In genomic region chr19:39074942-39075341, GRCh38 we compare ENCODE assay signal across 2 cellular contexts.
TF ChIP-seq lines count a peak whose summit lies in the region.

No MANE protein-coding gene starts in this region.

TF ChIP-seq in endothelial cell of umbilical vein, 7 proteins besides CTCF, POLR2A, EP300 and RAD21:
- TF ChIP-seq POLR2AphosphoS5 (IDR thresholded peaks at IDR 0.05; ENCODE audit: insufficient read depth, low read depth, low read length) (no peak), GATA2 (IDR thresholded peaks at IDR 0.05; ENCODE audit: insufficient read depth, insufficient read length, low read depth, low read length) (no peak), FOS (IDR thresholded peaks at IDR 0.05; ENCODE audit: borderline replicate concordance, insufficient read depth, low read length) (no peak), EZH2 (IDR thresholded peaks at IDR 0.05; ENCODE audit: borderline replicate concordance, low read depth, low read length, severe bottlenecking) (no peak), MAX (IDR thresholded peaks at IDR 0.05; ENCODE audit: insufficient read depth, insufficient read length) (no peak), MYC (IDR thresholded peaks at IDR 0.05; ENCODE audit: low read depth, low read length) (no peak), JUN (IDR thresholded peaks at IDR 0.05; ENCODE audit: borderline replicate concordance, insufficient read depth, insufficient read length, low read depth) (no peak)

TF ChIP-seq in SK-N-SH treated with all-trans-retinoic acid at 6 μM for 48 hours, 23 proteins besides CTCF, POLR2A, EP300 and RAD21:
- TF ChIP-seq POU6F1 (CRISPR knock-in tag; IDR thresholded peaks at IDR 0.05; ENCODE audit: borderline replicate concordance, low read depth) (no peak), GLIS3 (CRISPR knock-in tag; IDR thresholded peaks at IDR 0.05) (no peak), ZNF8 (CRISPR knock-in tag; IDR thresholded peaks at IDR 0.05) (no peak), PATZ1 (CRISPR knock-in tag; IDR thresholded peaks at IDR 0.05; ENCODE audit: borderline replicate concordance) (no peak), RARB (CRISPR knock-in tag; IDR thresholded peaks at IDR 0.05) (no peak), CSRNP3 (CRISPR knock-in tag; IDR thresholded peaks at IDR 0.05) (no peak), ESRRG (CRISPR knock-in tag; IDR thresholded peaks at IDR 0.05) (no peak), ZFP3 (CRISPR knock-in tag; IDR thresholded peaks at IDR 0.05) (no peak), ZFP30 (CRISPR knock-in tag; IDR thresholded peaks at IDR 0.05) (no peak), ZNF565 (CRISPR knock-in tag; conservative IDR thresholded peaks at IDR 0.05; ENCODE audit: low read depth) (no peak), TOX (CRISPR knock-in tag; IDR thresholded peaks at IDR 0.05; ENCODE audit: borderline replicate concordance) (no peak)
TF ChIP-seq in SK-N-SH treated with all-trans-retinoic acid at 6 μM for 48 hours: peak in this region for 0.
